ENCODE assay signal across 8 cellular contexts in genomic region chr3:50365080-50365841, GRCh38. TPM values are rescaled to one million over a fixed set of nuclear protein-coding genes. Genes with fewer than 3 reads are reported as not detected.
DNase-seq lines count a peak whose midpoint lies in the region; ATAC-seq and TF ChIP-seq lines count a peak whose summit lies in the region.

No MANE protein-coding gene starts in this region.

- H3K9me3 Mint-ChIP-seq in activated naive CD8-positive, alpha-beta T cell (ENCODE audit: low read depth) = no peaks in the 10 kb centered on the region

- H3K27me3 Mint-ChIP-seq in activated naive CD8-positive, alpha-beta T cell = no peaks in the 10 kb centered on the region

- H3K27ac Mint-ChIP-seq in activated naive CD8-positive, alpha-beta T cell = peak overlapping the region; percentile 70

- no peak for TF ChIP-seq CTCF in BE2C (IDR thresholded peaks at IDR 0.05; ENCODE audit: low read depth, low read length)
- no peak for TF ChIP-seq CTCF in heart left ventricle (IDR thresholded peaks at IDR 0.05)
- peak in 1 of 4 experiments; percentile 19 for TF ChIP-seq CTCF in prostate gland (IDR thresholded peaks at IDR 0.05)
- TF ChIP-seq CTCF in upper lobe of left lung (IDR thresholded peaks at IDR 0.05) = no peak

- H3K4me3 ChIP-seq in BE2C (ENCODE audit: low read depth, low read length) = no peak overlapping the region
- peak overlapping the region; percentile 1 to 66 (median 57) for H3K4me3 ChIP-seq in heart left ventricle
- peak overlapping the region; percentile 43 to 56 for H3K4me3 ChIP-seq in prostate gland
- H3K4me3 ChIP-seq in upper lobe of left lung = peak overlapping the region; percentile 53 to 65 (median 58)

- H3K4me1 ChIP-seq in BE2C (no peaks in the 10 kb centered on the region; the same call in 1 of the 2 replicates), heart left ventricle (peaks cover 0 to 14% (median 8%) of the 10 kb centered on the region in 12 donors), prostate gland (replicated peaks) (peaks cover 11% of the 10 kb centered on the region), upper lobe of left lung (peaks cover 7 to 18% (median 12%) of the 10 kb centered on the region in 4 donors)

- intact Hi-C loops in heart left ventricle (cut with DNase I) = loop anchor here in 3 of 10 donors (5.0 kb wide), 2 partner anchors 172 to 177 kb away; no protein-coding TSS in a partner anchor
- intact Hi-C loops in prostate gland (cut with DNase I) = no loop called here

- H3K4me3 Mint-ChIP-seq in activated naive CD8-positive, alpha-beta T cell = peak overlapping the region; percentile 84

- ATAC-seq in GM19351 (IDR thresholded peaks at IDR 0.05; ENCODE audit: unreplicated experiment) (peak; percentile 96), HG03469 (IDR thresholded peaks at IDR 0.05; ENCODE audit: unreplicated experiment) (peak; percentile 52), heart left ventricle (peak; percentile 44 to 89 (median 84)), upper lobe of left lung (ENCODE audit: low FRiP score in 2 of 2) (peak; percentile 72 to 93)

- 10 to 22% (median 14%) methylated on average over 23 to 53 of the region's 53 CpGs for WGBS in heart left ventricle, 4 donors
- WGBS in prostate gland = 3% methylated on average over 44 of the region's 53 CpGs
- 17 to 35% methylated on average over 6 to 37 of the region's 53 CpGs for WGBS in upper lobe of left lung, 2 donors

- DNase-seq in BE2C = peak; percentile 40
- peak; percentile 34 for DNase-seq in SKM-1 (lab: John Stamatoyannopoulos, UW; ENCODE audit: unreplicated experiment)
- DNase-seq in heart left ventricle = peak; percentile 82 to 93 (median 85)
- peak; percentile 91 for DNase-seq in prostate gland (ENCODE audit: low spot score)
- peak; percentile 85 to 96 for DNase-seq in upper lobe of left lung

- no peaks in the 10 kb centered on the region for H3K36me3 Mint-ChIP-seq in activated naive CD8-positive, alpha-beta T cell

- TF ChIP-seq POLR2A in heart left ventricle (IDR thresholded peaks at IDR 0.05) (no peak), prostate gland (IDR thresholded peaks at IDR 0.05) (peak; percentile 85), upper lobe of left lung (IDR thresholded peaks at IDR 0.05) (peak in 1 of 4 donors; percentile 50)

- H3K9me3 ChIP-seq in BE2C = no peaks in the 10 kb centered on the region
- no peaks in the 10 kb centered on the region for H3K9me3 ChIP-seq in heart left ventricle
- H3K9me3 ChIP-seq in prostate gland = no peaks in the 10 kb centered on the region
- H3K9me3 ChIP-seq in upper lobe of left lung = no peaks in the 10 kb centered on the region

- peak overlapping the region in 5 of 12 donors; percentile 9 to 73 (median 44) for H3K27ac ChIP-seq in heart left ventricle
- peak overlapping the region; percentile 63 to 79 for H3K27ac ChIP-seq in prostate gland
- H3K27ac ChIP-seq in upper lobe of left lung = peak overlapping the region; percentile 32 to 76 (median 52)

- no peak for TF ChIP-seq EP300 in upper lobe of left lung (IDR thresholded peaks at IDR 0.05)

- peaks cover 19% of the 10 kb centered on the region for H3K4me1 Mint-ChIP-seq in activated naive CD8-positive, alpha-beta T cell (ENCODE audit: low read depth)

- H3K36me3 ChIP-seq in BE2C = peaks cover 3% of the 10 kb centered on the region; the same call in 1 of the 2 replicates
- no peaks in the 10 kb centered on the region for H3K36me3 ChIP-seq in heart left ventricle
- no peaks in the 10 kb centered on the region for H3K36me3 ChIP-seq in prostate gland
- H3K36me3 ChIP-seq in upper lobe of left lung = peaks cover 0 to 7% (median 2%) of the 10 kb centered on the region in 4 donors

- H3K27me3 ChIP-seq in BE2C (no peaks in the 10 kb centered on the region), heart left ventricle (no peaks in the 10 kb centered on the region), prostate gland (replicated peaks; ENCODE audit: insufficient read depth) (no peaks in the 10 kb centered on the region), upper lobe of left lung (no peaks in the 10 kb centered on the region)

RNA-seq across cellular contexts. Expression of gene TMEM115, which starts 5.9 kb away (rescaled TPM):
- polyA plus RNA-seq in BE2C (2012; ENCODE audit: insufficient read depth, insufficient read length, low read depth) = 60.3 TPM
- 10 to 100 TPM; 20.5 to 56.4 (median 28.9) TPM for total RNA-seq in heart left ventricle
- polyA plus RNA-seq in heart left ventricle = 10 to 100 TPM; 21.6 to 57.3 TPM
- total RNA-seq in prostate gland = 10 to 100 TPM; 73.0 to 76.7 TPM
- 10 to 100 TPM; 39.8 to 68.1 (median 46.5) TPM for total RNA-seq in upper lobe of left lung

RNA-seq across cellular contexts. Expression of gene CYB561D2, which starts 14.6 kb away (rescaled TPM):
- 56.7 TPM for polyA plus RNA-seq in BE2C (2012; ENCODE audit: insufficient read depth, insufficient read length, low read depth)
- total RNA-seq in heart left ventricle = 10 to 100 TPM in 2 of 9 donors, 1 to 10 TPM in 7; 4.9 to 16.5 (median 7.8) TPM
- 10 to 100 TPM in 1 of 2 donors, 1 to 10 TPM in 1; 6.7 to 18.6 TPM for polyA plus RNA-seq in heart left ventricle
- 10 to 100 TPM; 33.2 to 39.9 TPM for total RNA-seq in prostate gland
- total RNA-seq in upper lobe of left lung = 10 to 100 TPM; 13.2 to 35.4 (median 26.8) TPM

RNA-seq across cellular contexts. Expression of gene NPRL2, which starts 14.7 kb away (rescaled TPM):
- 82.1 TPM for polyA plus RNA-seq in BE2C (2012; ENCODE audit: insufficient read depth, insufficient read length, low read depth)
- total RNA-seq in heart left ventricle (10 to 100 TPM; 12.0 to 18.4 (median 15.3) TPM), prostate gland (10 to 100 TPM; 22.8 to 32.1 TPM), upper lobe of left lung (10 to 100 TPM; 15.0 to 41.9 (median 17.3) TPM)
- 10 to 100 TPM; 14.4 to 19.0 TPM for polyA plus RNA-seq in heart left ventricle

RNA-seq across cellular contexts. Expression of gene ZMYND10, which starts 19.7 kb away (rescaled TPM):
- 2.0 TPM for polyA plus RNA-seq in BE2C (2012; ENCODE audit: insufficient read depth, insufficient read length, low read depth)
- total RNA-seq in heart left ventricle = 1 to 10 TPM in 2 of 9 donors, under 1 TPM in 2, not detected in 5; 0.49 to 1.4 (median 1.0) TPM
- under 1 TPM; 0.15 to 0.29 TPM for polyA plus RNA-seq in heart left ventricle
- total RNA-seq in prostate gland = 10 to 100 TPM in 1 of 2 donors, 1 to 10 TPM in 1; 1.6 to 41.9 TPM
- 10 to 100 TPM in 5 of 6 donors, 1 to 10 TPM in 1; 3.1 to 98.7 (median 31.5) TPM for total RNA-seq in upper lobe of left lung

RNA-seq across cellular contexts. Expression of gene RASSF1, which starts 24.6 kb away (rescaled TPM):
- polyA plus RNA-seq in BE2C (2012; ENCODE audit: insufficient read depth, insufficient read length, low read depth) = 36.7 TPM
- 10 to 100 TPM in 7 of 9 donors, 1 to 10 TPM in 2; 7.9 to 25.5 (median 11.4) TPM for total RNA-seq in heart left ventricle
- 10 to 100 TPM; 14.2 to 58.6 TPM for polyA plus RNA-seq in heart left ventricle
- 10 to 100 TPM; 23.8 to 36.6 TPM for total RNA-seq in prostate gland
- total RNA-seq in upper lobe of left lung = 10 to 100 TPM; 42.7 to 78.9 (median 47.7) TPM

Comparison
In these comparisons a context has a peak if more than half of its experiments do, and no peak if none do; other contexts are left out.
1. DNase-seq: peak in every context shown above with its lines; median percentile 91 in prostate gland; 90 in upper lobe of left lung; 85 in heart left ventricle; 40 in BE2C; 34 in SKM-1.